In the genomic region with DNA sequence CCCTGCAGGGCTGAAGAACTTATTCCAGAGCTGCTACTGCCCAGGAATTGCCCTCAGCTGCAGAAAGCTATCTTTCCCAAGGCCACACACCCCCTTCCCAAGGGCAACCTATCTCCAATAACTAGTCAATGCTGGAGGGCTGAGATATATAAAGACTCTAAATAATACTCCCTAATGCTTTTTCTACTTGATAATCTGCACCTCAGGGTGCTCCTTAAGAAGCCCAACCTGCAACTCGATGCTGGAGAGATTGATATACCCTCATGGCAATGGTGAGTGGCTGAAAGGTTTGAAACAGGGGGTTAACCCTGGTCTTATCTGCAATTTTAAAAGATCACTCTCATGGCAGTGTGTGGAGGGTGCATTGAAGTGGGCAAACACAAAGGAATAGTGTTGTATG, we compare ENCODE assay signal across 28 cellular contexts.
"Had no signal": no experiment of that assay in that cellular context is flagged by ENCODE, and none has a peak within 500 bp of the region (broad histone marks: within the 10 kb centered on the region; RNA-seq: fewer than 3 reads in every experiment).

No MANE protein-coding gene starts in this region.

- DNase-seq: activated B cell treated with CpG ODN at 0.5 μM for 24 hours; activated CD4-positive, alpha-beta memory T cell treated with anti-CD3 and anti-CD28 coated beads for 36 hours; activated CD4-positive, alpha-beta T cell treated with anti-CD3 and anti-CD28 coated beads for 4 hours; activated CD4-positive, alpha-beta T cell treated with anti-CD3 and anti-CD28 coated beads, Interleukin-2, amount 50 U/mL, for 1 hour; activated CD4-positive, CD25-positive, alpha-beta regulatory T cell treated with anti-CD3 and anti-CD28 coated beads, Interleukin-2, amount 50 U/mL, for 72 hours; activated CD8-positive, alpha-beta memory T cell treated with anti-CD3 and anti-CD28 coated beads for 24 hours; activated CD8-positive, alpha-beta memory T cell treated with anti-CD3 and anti-CD28 coated beads, Interleukin-2, amount 10 ng/mL, durations not matched to agents 7 days and 5 days; activated CD8-positive, alpha-beta memory T cell treated with anti-CD3 and anti-CD28 coated beads, Interleukin-2, amount 50 U/mL, for 48 hours; activated effector memory CD4-positive, alpha-beta T cell treated with Interleukin-2 at 50 U/mL for 16 hours; activated naive CD4-positive, alpha-beta T cell treated with anti-CD3 and anti-CD28 coated beads, Interleukin-2, amount 50 U/mL, for 16 hours; activated naive CD8-positive, alpha-beta T cell treated with anti-CD3 and anti-CD28 coated beads for 36 hours; activated T-cell treated with anti-CD3 and anti-CD28 coated beads, Interleukin-2, amount 50 U/mL, for 48 hours; amniotic stem cell; aorta; KG1; MM.1S; MV-4-11; NCI-H1105; NCI-H1417 treated with DMSO at 0.1 percent for 48 hours; NCI-H187 treated with DMSO at 0.1 percent for 48 hours; NCI-H345; NCI-H524 treated with DMSO at 0.1 percent for 48 hours; Peyer's patch; RPMI8226; SHP77 treated with DMSO at 0.1 percent for 48 hours had no signal

- H3K9me2 ChIP-seq: SK-N-SH had no signal

- H3K27ac ChIP-seq: cardiac muscle cell, Peyer's patch, SJSA1 had no signal

- H3K4me2 ChIP-seq: SK-N-SH had no signal

- ATAC-seq: activated CD8-positive, alpha-beta memory T cell treated with anti-CD3 and anti-CD28 coated beads, Interleukin-2, amount 10 ng/mL, durations not matched to agents 7 days and 5 days had no signal

- H3K9ac ChIP-seq: SK-N-SH had no signal

- H3K27me3 ChIP-seq: cardiac muscle cell, Peyer's patch had no signal

- H3K36me3 ChIP-seq: cardiac muscle cell, Peyer's patch, SJSA1 had no signal

- H3K4me1 ChIP-seq: Peyer's patch, SJSA1 had no signal

- H3K4me3 ChIP-seq: cardiac muscle cell, Peyer's patch, SJSA1 had no signal

- H3K9me3 ChIP-seq: Peyer's patch, SJSA1, SK-N-SH had no signal
